In the genomic region with DNA sequence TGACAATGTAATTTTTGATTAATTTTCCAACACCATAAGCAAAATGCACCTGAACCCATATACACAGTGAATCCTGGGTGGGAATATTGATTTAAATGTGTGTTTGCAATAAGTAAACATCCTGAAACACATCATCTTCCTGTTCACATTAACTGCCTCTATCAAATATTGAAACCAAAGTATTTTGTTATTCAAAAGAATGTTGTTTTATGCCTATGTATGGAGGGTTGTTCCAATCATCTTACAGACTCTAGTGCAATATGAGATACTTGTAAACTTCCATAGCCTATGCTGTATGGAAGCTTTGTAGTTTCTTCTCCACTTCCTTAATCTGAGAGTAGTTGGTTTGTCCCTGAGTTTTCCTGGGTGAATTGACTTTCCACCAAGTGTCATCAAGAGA, we compare ENCODE assay signal across 1 cellular context.
TF ChIP-seq lines count a peak whose summit lies in the region.

No MANE protein-coding gene starts in this region.

TF ChIP-seq in HepG2, 621 proteins besides CTCF, POLR2A, EP300 and RAD21 (continued from another document):
- TF ChIP-seq, protein P1, sequence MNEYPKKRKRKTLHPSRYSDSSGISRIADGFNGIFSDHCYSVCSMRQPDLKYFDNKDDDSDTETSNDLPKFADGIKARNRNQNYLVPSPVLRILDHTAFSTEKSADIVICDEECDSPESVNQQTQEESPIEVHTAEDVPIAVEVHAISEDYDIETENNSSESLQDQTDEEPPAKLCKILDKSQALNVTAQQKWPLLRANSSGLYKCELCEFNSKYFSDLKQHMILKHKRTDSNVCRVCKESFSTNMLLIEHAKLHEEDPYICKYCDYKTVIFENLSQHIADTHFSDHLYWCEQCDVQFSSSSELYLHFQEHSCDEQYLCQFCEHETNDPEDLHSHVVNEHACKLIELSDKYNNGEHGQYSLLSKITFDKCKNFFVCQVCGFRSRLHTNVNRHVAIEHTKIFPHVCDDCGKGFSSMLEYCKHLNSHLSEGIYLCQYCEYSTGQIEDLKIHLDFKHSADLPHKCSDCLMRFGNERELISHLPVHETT (CRISPR knock-in tag; conservative IDR thresholded peaks at IDR 0.05) = no peak
- TF ChIP-seq ELF3 (CRISPR knock-in tag; IDR thresholded peaks at IDR 0.05) (0 out of 2 replicates have a peak, but pooled peaks have one; percentile 4), RNF2 (conservative IDR thresholded peaks at IDR 0.05; ENCODE audit: low read depth) (no peak), U2AF1 (optimal IDR thresholded peaks at IDR 0.05; ENCODE audit: low read depth, low read length) (no peak), SRSF9 (IDR thresholded peaks at IDR 0.05; ENCODE audit: borderline replicate concordance, insufficient read depth, low read depth, low read length, poor library complexity, severe bottlenecking) (no peak), FOXA1 (IDR thresholded peaks at IDR 0.05) (no peak), FOXA1 (CRISPR knock-in tag; IDR thresholded peaks at IDR 0.05) (peak; percentile 17; the same call in 1 of the 2 replicates), FOXA3 (CRISPR knock-in tag; IDR thresholded peaks at IDR 0.05) (peak; percentile 53; the same call in 1 of the 2 replicates), MATR3 (CRISPR knock-in tag; IDR thresholded peaks at IDR 0.05) (no peak), CAMTA2 (CRISPR knock-in tag; IDR thresholded peaks at IDR 0.05; ENCODE audit: borderline replicate concordance) (no peak)
- TF ChIP-seq, protein P2, sequence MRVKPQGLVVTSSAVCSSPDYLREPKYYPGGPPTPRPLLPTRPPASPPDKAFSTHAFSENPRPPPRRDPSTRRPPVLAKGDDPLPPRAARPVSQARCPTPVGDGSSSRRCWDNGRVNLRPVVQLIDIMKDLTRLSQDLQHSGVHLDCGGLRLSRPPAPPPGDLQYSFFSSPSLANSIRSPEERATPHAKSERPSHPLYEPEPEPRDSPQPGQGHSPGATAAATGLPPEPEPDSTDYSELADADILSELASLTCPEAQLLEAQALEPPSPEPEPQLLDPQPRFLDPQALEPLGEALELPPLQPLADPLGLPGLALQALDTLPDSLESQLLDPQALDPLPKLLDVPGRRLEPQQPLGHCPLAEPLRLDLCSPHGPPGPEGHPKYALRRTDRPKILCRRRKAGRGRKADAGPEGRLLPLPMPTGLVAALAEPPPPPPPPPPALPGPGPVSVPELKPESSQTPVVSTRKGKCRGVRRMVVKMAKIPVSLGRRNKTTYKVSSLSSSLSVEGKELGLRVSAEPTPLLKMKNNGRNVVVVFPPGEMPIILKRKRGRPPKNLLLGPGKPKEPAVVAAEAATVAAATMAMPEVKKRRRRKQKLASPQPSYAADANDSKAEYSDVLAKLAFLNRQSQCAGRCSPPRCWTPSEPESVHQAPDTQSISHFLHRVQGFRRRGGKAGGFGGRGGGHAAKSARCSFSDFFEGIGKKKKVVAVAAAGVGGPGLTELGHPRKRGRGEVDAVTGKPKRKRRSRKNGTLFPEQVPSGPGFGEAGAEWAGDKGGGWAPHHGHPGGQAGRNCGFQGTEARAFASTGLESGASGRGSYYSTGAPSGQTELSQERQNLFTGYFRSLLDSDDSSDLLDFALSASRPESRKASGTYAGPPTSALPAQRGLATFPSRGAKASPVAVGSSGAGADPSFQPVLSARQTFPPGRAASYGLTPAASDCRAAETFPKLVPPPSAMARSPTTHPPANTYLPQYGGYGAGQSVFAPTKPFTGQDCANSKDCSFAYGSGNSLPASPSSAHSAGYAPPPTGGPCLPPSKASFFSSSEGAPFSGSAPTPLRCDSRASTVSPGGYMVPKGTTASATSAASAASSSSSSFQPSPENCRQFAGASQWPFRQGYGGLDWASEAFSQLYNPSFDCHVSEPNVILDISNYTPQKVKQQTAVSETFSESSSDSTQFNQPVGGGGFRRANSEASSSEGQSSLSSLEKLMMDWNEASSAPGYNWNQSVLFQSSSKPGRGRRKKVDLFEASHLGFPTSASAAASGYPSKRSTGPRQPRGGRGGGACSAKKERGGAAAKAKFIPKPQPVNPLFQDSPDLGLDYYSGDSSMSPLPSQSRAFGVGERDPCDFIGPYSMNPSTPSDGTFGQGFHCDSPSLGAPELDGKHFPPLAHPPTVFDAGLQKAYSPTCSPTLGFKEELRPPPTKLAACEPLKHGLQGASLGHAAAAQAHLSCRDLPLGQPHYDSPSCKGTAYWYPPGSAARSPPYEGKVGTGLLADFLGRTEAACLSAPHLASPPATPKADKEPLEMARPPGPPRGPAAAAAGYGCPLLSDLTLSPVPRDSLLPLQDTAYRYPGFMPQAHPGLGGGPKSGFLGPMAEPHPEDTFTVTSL (CRISPR knock-in tag; IDR thresholded peaks at IDR 0.05; ENCODE audit: borderline replicate concordance) = peak; percentile 6; the same call in 1 of the 2 replicates
